In genomic region chr2:241965931-241966412, GRCh38 we compare ENCODE assay signal across 8 cellular contexts.
A peak's percentile ranks its signal among the peaks of the same experiment; 100 is the strongest.
DNase-seq lines count a peak whose midpoint lies in the region; ATAC-seq and TF ChIP-seq lines count a peak whose summit lies in the region.

No MANE protein-coding gene starts in this region.

- H3K27ac ChIP-seq in tibial artery (no peak overlapping the region), prostate gland (no peak overlapping the region)

- peak overlapping the region; percentile 66 for H3K4me3 Mint-ChIP-seq in activated CD8-positive, alpha-beta memory T cell treated with anti-CD3 and anti-CD28 coated beads, Interleukin-2, amount 10 ng/mL, durations not matched to agents 7 days and 5 days
- peak overlapping the region; percentile 54 for H3K4me3 Mint-ChIP-seq in osteocyte (ENCODE audit: unreplicated experiment)

- peak overlapping the region; percentile 75 for H3K27ac Mint-ChIP-seq in activated CD8-positive, alpha-beta memory T cell treated with anti-CD3 and anti-CD28 coated beads, Interleukin-2, amount 10 ng/mL, durations not matched to agents 7 days and 5 days
- H3K27ac Mint-ChIP-seq in osteocyte (ENCODE audit: unreplicated experiment) = peak overlapping the region; percentile 81

- H3K4me1 ChIP-seq in tibial artery = no peaks in the 10 kb centered on the region
- no peaks in the 10 kb centered on the region for H3K4me1 ChIP-seq in prostate gland (replicated peaks)

- H3K36me3 ChIP-seq in tibial artery (no peaks in the 10 kb centered on the region), prostate gland (no peaks in the 10 kb centered on the region)

- WGBS in prostate gland = 37% methylated on average over 11 of the region's 11 CpGs

- TF ChIP-seq POLR2A in GM18505 (IDR thresholded peaks at IDR 0.05; ENCODE audit: borderline replicate concordance, extremely low read depth, insufficient read depth, insufficient read length) (no peak), prostate gland (IDR thresholded peaks at IDR 0.05) (no peak)

- no peaks in the 10 kb centered on the region for H3K9me3 Mint-ChIP-seq in activated CD8-positive, alpha-beta memory T cell treated with anti-CD3 and anti-CD28 coated beads, Interleukin-2, amount 10 ng/mL, durations not matched to agents 7 days and 5 days (ENCODE audit: low read depth)
- H3K9me3 Mint-ChIP-seq in osteocyte (ENCODE audit: unreplicated experiment) = no peaks in the 10 kb centered on the region

- peaks cover 9% of the 10 kb centered on the region for H3K27me3 Mint-ChIP-seq in activated CD8-positive, alpha-beta memory T cell treated with anti-CD3 and anti-CD28 coated beads, Interleukin-2, amount 10 ng/mL, durations not matched to agents 7 days and 5 days
- peaks cover 18% of the 10 kb centered on the region for H3K27me3 Mint-ChIP-seq in osteocyte (ENCODE audit: unreplicated experiment)

- peaks cover 18% of the 10 kb centered on the region for H3K4me1 Mint-ChIP-seq in activated CD8-positive, alpha-beta memory T cell treated with anti-CD3 and anti-CD28 coated beads, Interleukin-2, amount 10 ng/mL, durations not matched to agents 7 days and 5 days
- H3K4me1 Mint-ChIP-seq in osteocyte (ENCODE audit: unreplicated experiment) = peaks cover 20% of the 10 kb centered on the region

- H3K27me3 ChIP-seq in tibial artery (peaks cover 0 to 7% of the 10 kb centered on the region in 2 donors), prostate gland (replicated peaks; ENCODE audit: insufficient read depth) (no peaks in the 10 kb centered on the region)

- intact Hi-C loops in tibial artery (cut with DNase I; ENCODE audit: low total_unique reads) = no loop called here
- intact Hi-C loops in prostate gland (cut with DNase I) = no loop called here

- CTCF ChIA-PET in activated CD8-positive, alpha-beta memory T cell treated with anti-CD3 and anti-CD28 coated beads, Interleukin-2, amount 10 ng/mL, durations not matched to agents 7 days and 5 days (lab: Charles Lee) = interaction anchor here (0.7 to 3.1 kb wide), 4 partner anchors 11 to 66 kb away, joined by 3 to 24 read pairs (median 3); no protein-coding TSS in a partner anchor

- no peak for TF ChIP-seq CTCF in osteocyte (IDR thresholded peaks at IDR 0.05)
- TF ChIP-seq CTCF in tibial artery (IDR thresholded peaks at IDR 0.05) = no peak
- TF ChIP-seq CTCF in prostate gland (IDR thresholded peaks at IDR 0.05) = no peak

- H3K9me3 ChIP-seq in tibial artery (no peaks in the 10 kb centered on the region), prostate gland (no peaks in the 10 kb centered on the region)

- H3K4me3 ChIP-seq in tibial artery (no peak overlapping the region), prostate gland (no peak overlapping the region)

- ATAC-seq in GM18505 (IDR thresholded peaks at IDR 0.05; ENCODE audit: unreplicated experiment) (peak; percentile 71), HG02642 (IDR thresholded peaks at IDR 0.05; ENCODE audit: poor library complexity, unreplicated experiment) (peak; percentile 81)
- ATAC-seq in activated CD8-positive, alpha-beta memory T cell treated with anti-CD3 and anti-CD28 coated beads, Interleukin-2, amount 10 ng/mL, durations not matched to agents 7 days and 5 days = peak; percentile 93

- DNase-seq in NCI-H226 = peak; percentile 95
- peak; percentile 90 for DNase-seq in activated CD8-positive, alpha-beta memory T cell treated with anti-CD3 and anti-CD28 coated beads, Interleukin-2, amount 10 ng/mL, durations not matched to agents 7 days and 5 days
- DNase-seq in fibroblast of peridontal ligament (ENCODE audit: extremely low read depth) = peak; percentile 92
- DNase-seq in osteocyte (ENCODE audit: extremely low spot score, unreplicated experiment) = no peak
- DNase-seq in tibial artery = peak; percentile 59 to 67
- DNase-seq in prostate gland (ENCODE audit: low spot score) = no peak

- no peaks in the 10 kb centered on the region for H3K36me3 Mint-ChIP-seq in activated CD8-positive, alpha-beta memory T cell treated with anti-CD3 and anti-CD28 coated beads, Interleukin-2, amount 10 ng/mL, durations not matched to agents 7 days and 5 days
- H3K36me3 Mint-ChIP-seq in osteocyte (ENCODE audit: unreplicated experiment) = no peaks in the 10 kb centered on the region

Comparison
In these comparisons a context has a peak if more than half of its experiments do, and no peak if none do; other contexts are left out.
1. DNase-seq: peak in NCI-H226 (single experiment), activated CD8-positive, alpha-beta memory T cell treated with anti-CD3 and anti-CD28 coated beads, Interleukin-2, amount 10 ng/mL, durations not matched to agents 7 days and 5 days (single experiment), fibroblast of peridontal ligament (single experiment) and tibial artery (2 of 2); none in osteocyte (single experiment) and prostate gland (single experiment).
2. Peak in every context shown above with its lines, with median percentiles within 50 percentile points of each other: ATAC-seq.